Comparison of ENCODE assay signal across 8 cellular contexts in the genomic region with DNA sequence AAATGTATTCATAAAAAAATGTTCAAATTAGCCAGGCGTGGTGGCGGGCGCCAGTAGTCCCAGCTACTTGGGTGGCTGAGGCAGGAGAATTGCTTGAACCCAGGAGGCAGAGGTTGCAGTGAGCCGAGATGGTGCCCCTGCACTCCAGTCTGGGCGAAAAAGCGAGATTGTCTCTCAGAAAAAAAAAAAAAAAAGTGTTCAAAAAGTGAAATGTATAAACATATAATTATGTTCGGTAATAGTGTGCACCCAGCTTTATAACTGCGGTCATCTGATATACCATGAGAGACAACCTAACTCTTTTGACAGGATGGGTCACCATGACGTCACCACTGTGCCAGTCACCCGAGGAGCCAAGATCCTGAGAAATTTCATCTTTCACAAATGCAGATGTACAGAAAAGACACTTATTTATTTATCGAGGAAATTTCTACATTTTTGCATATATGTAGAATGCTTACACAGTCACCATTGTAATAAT. TPM values are rescaled to one million over a fixed set of nuclear protein-coding genes. Genes with fewer than 3 reads are reported as not detected.
DNase-seq lines count a peak whose midpoint lies in the region; ATAC-seq and TF ChIP-seq lines count a peak whose summit lies in the region.

No MANE protein-coding gene starts in this region.

- no peak overlapping the region for H3K27ac Mint-ChIP-seq in MCF 10A (ENCODE audit: low read depth, unreplicated experiment)

- peak; percentile 2 to 49 for DNase-seq in NCI-H2081 (lab: John Stamatoyannopoulos, UW)
- DNase-seq in MCF 10A (ENCODE audit: unreplicated experiment), result peak; percentile 36
- peak; percentile 9 to 12 for DNase-seq in lung microvascular endothelial cell (ENCODE audit: low read depth in 2 of 2)
- no peak for DNase-seq in uterus

- intact Hi-C loops in MCF 10A (cut with micrococcal nuclease) (loop anchor here (2.0 to 5.0 kb wide), 4 partner anchors 19 to 417 kb away; a partner anchor contains a TSS), uterus (cut with DNase I; ENCODE audit: low total_unique reads) (no loop called here)

- no peak for TF ChIP-seq POLR2A in uterus (IDR thresholded peaks at IDR 0.05)

- H3K9me3 Mint-ChIP-seq in MCF 10A (ENCODE audit: unreplicated experiment), result no peaks in the 10 kb centered on the region

- H3K4me1 Mint-ChIP-seq in MCF 10A (ENCODE audit: insufficient read depth, unreplicated experiment), result peaks cover 4% of the 10 kb centered on the region

- H3K4me1 ChIP-seq in uterus, result peaks cover 0 to 20% of the 10 kb centered on the region in 2 donors

- ATAC-seq in HG03378 (IDR thresholded peaks at IDR 0.05; ENCODE audit: unreplicated experiment), result no peak
- ATAC-seq in GM21717 (IDR thresholded peaks at IDR 0.05; ENCODE audit: unreplicated experiment), result no peak
- ATAC-seq in GM18511 (IDR thresholded peaks at IDR 0.05; ENCODE audit: unreplicated experiment), result no peak

- BruUV-seq in MCF 10A (replicated peaks; lab: Mats Ljungman, UMichigan), result no TSS peak

- no peaks in the 10 kb centered on the region for H3K27me3 ChIP-seq in uterus

- peaks cover 14% of the 10 kb centered on the region for H3K27me3 Mint-ChIP-seq in MCF 10A (ENCODE audit: insufficient read depth, unreplicated experiment)

- no peaks in the 10 kb centered on the region for H3K36me3 ChIP-seq in uterus

- peak overlapping the region in 1 of 2 donors; percentile 35 for H3K27ac ChIP-seq in uterus

- POLR2A ChIA-PET in MCF 10A (lab: Yijun Ruan, JAX), result interaction anchor here (0.6 to 4.2 kb wide), 8 partner anchors 18 to 377 kb away, joined by 3 to 44 read pairs (median 6); a partner anchor contains a TSS

- no peaks in the 10 kb centered on the region for H3K9me3 ChIP-seq in uterus

- peak overlapping the region; percentile 80 for H3K4me3 Mint-ChIP-seq in MCF 10A (ENCODE audit: unreplicated experiment)

- TF ChIP-seq CTCF in MCF 10A (IDR thresholded peaks at IDR 0.05; ENCODE audit: unreplicated experiment) (no peak), uterus (IDR thresholded peaks at IDR 0.05) (no peak)

- H3K4me3 ChIP-seq in GM08714 (ENCODE audit: low read length) (peak overlapping the region; percentile 40; the same call in 1 of the 2 replicates), uterus (peak overlapping the region; percentile 26 to 100)

- H3K36me3 Mint-ChIP-seq in MCF 10A (ENCODE audit: insufficient read depth, unreplicated experiment), result peaks cover 7% of the 10 kb centered on the region

- CTCF ChIA-PET in MCF 10A (lab: Yijun Ruan, JAX), result interaction anchor here (0.5 to 4.0 kb wide), 16 partner anchors 12 to 345 kb away, joined by 3 to 21 read pairs (median 4); a partner anchor contains a TSS

RNA-seq across cellular contexts. Expression of a gene that starts 0.6 kb away (rescaled TPM):
- 29.1 and 32.1 TPM in 2 replicates for total RNA-seq in MCF 10A (2022)
- total RNA-seq in lung microvascular endothelial cell, result 7.6 and 9.1 TPM in 2 replicates
- total RNA-seq in uterus, result 10 to 100 TPM in 2 of 4 donors, 1 to 10 TPM in 2; 1.2 to 55.8 (median 13.7) TPM

RNA-seq across cellular contexts. Expression of a gene that starts 19.6 kb away (rescaled TPM):
- total RNA-seq in MCF 10A (2022) (5.1 and 7.2 TPM in 2 replicates), lung microvascular endothelial cell (10.0 and 13.7 TPM in 2 replicates), uterus (10 to 100 TPM; 24.1 to 77.4 (median 39.4) TPM)

RNA-seq across cellular contexts. Expression of a gene that starts 47.2 kb away (rescaled TPM):
- total RNA-seq in MCF 10A (2022) (35.4 and 49.5 TPM in 2 replicates), lung microvascular endothelial cell (15.7 and 18.3 TPM in 2 replicates), uterus (10 to 100 TPM; 21.3 to 50.2 (median 42.1) TPM)

Comparison
In these comparisons a context has a peak if more than half of its experiments do, and no peak if none do; other contexts are left out.
1. DNase-seq: peak in NCI-H2081 (2 of 2), MCF 10A (single experiment) and lung microvascular endothelial cell (2 of 2); none in uterus (0 of 2).